In genomic region chr15:63514533-63514943, GRCh38 we compare ENCODE assay signal across 1 cellular context.
TF ChIP-seq lines count a peak whose summit lies in the region.

No MANE protein-coding gene starts in this region.

TF ChIP-seq in IMR-90, 13 proteins besides CTCF, POLR2A, EP300 and RAD21:
- TF ChIP-seq RFX5 (IDR thresholded peaks at IDR 0.05; ENCODE audit: low read depth, low read length) (no peak), BHLHE40 (IDR thresholded peaks at IDR 0.05; ENCODE audit: low read depth, low read length) (no peak), CEBPB (IDR thresholded peaks at IDR 0.05; ENCODE audit: low read depth, low read length) (peak; percentile 97), CHD1 (IDR thresholded peaks at IDR 0.05; ENCODE audit: low read depth, low read length) (no peak), ELK1 (IDR thresholded peaks at IDR 0.05; ENCODE audit: borderline replicate concordance, low read depth, low read length) (no peak), FOS (IDR thresholded peaks at IDR 0.05; ENCODE audit: low read depth, low read length) (peak; percentile 77), NFE2L2 (IDR thresholded peaks at IDR 0.05; ENCODE audit: low read depth, low read length) (0 out of 2 replicates have a peak, but pooled peaks have one; percentile 23), SMC3 (IDR thresholded peaks at IDR 0.05; ENCODE audit: low read depth, low read length) (no peak), MAZ (IDR thresholded peaks at IDR 0.05; ENCODE audit: borderline replicate concordance, low read depth, low read length) (no peak), RCOR1 (IDR thresholded peaks at IDR 0.05; ENCODE audit: insufficient replicate concordance, low read length) (no peak), MAFK (IDR thresholded peaks at IDR 0.05; ENCODE audit: low read depth, low read length) (peak; percentile 65), USF2 (IDR thresholded peaks at IDR 0.05; ENCODE audit: low read depth, low read length) (no peak), MXI1 (IDR thresholded peaks at IDR 0.05; ENCODE audit: borderline replicate concordance, low read depth, low read length) (no peak)
